8 cellular contexts compared by ENCODE assay signal in the genomic region with DNA sequence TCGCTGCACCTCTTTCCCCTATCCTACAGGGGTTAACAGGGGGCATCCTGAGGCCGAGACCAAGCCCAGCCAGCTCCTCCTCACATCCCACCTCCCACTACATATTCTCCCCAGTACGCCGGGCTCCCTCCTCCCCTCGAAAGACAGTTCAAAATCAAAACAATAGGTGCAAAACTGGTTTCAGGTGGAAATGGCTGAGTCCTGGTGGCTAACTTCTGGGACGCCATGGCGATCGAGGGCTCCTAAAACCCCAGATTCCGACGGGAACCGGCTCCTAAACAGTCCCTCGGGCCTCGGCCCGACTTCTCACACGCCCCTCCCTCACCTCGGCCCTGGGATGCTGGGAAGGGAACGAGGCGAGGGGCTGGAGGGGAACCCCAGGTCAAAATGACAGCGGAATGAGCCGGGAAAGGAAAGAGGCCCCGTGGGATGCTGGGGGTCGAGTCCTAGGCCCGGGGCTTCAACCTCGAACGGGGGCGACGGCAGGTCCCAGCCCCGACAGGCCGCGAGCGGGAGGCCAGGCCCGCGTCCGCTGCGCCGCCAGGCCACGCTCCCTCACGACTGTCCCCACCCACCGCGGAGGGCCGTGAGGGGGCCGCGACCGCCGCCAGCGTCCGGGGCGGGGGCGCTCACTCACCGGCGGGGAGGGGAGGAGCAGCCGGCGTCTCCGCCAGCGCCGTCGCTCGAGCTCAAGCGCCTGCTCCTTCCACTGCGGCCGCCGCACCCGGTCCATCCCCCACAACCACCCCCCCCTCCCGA. TPM values are rescaled to one million over a fixed set of nuclear protein-coding genes. Genes with fewer than 3 reads are reported as not detected.
DNase-seq lines count a peak whose midpoint lies in the region; ATAC-seq, FAIRE-seq and TF ChIP-seq lines count a peak whose summit lies in the region.

No MANE protein-coding gene starts in this region.

- H3K9me3 ChIP-seq in iPS-18a (ENCODE audit: control insufficient read depth, low read depth, low read length) (no peaks in the 10 kb centered on the region), small intestine (ENCODE audit: control insufficient read depth, low read depth) (no peaks in the 10 kb centered on the region)

- peaks cover 4% of the 10 kb centered on the region for H3K36me3 ChIP-seq in iPS-18a (ENCODE audit: control insufficient read depth, low read depth, low read length)
- peaks cover 0 to 4% of the 10 kb centered on the region in 2 donors for H3K36me3 ChIP-seq in small intestine (ENCODE audit: control insufficient read depth in 2 of 2, insufficient read depth in 2 of 2, low read length in 2 of 2)

- peaks cover 20% of the 10 kb centered on the region for H3K4me1 ChIP-seq in iPS-18a (ENCODE audit: control insufficient read depth, low read depth, low read length)
- H3K4me1 ChIP-seq in small intestine (ENCODE audit: control insufficient read depth in 2 of 2, insufficient read depth in 1 of 2, low read depth in 1 of 2, low read length in 1 of 2), result peaks cover 2 to 9% of the 10 kb centered on the region in 2 donors

- H3K4me3 ChIP-seq in astrocyte of the cerebellum (ENCODE audit: low read depth, low read length), result peak overlapping the region; percentile 88
- peak overlapping the region; percentile 78 for H3K4me3 ChIP-seq in iPS-18a (ENCODE audit: low read length)
- peak overlapping the region; percentile 63 to 83 for H3K4me3 ChIP-seq in small intestine (ENCODE audit: low read depth in 1 of 2, low read length in 2 of 2)

- H3K27ac ChIP-seq in iPS-18a (ENCODE audit: low read length) (peak overlapping the region; percentile 54), small intestine (ENCODE audit: low read depth in 1 of 2, low read length in 1 of 2) (peak overlapping the region; percentile 61 to 90)

- DNase-seq in ELR (ENCODE audit: low read depth) (peak; percentile 62), HK-2 (ENCODE audit: unreplicated experiment) (peak; percentile 74), T follicular helper cell (ENCODE audit: low read depth) (peak; percentile 6), astrocyte of the cerebellum (ENCODE audit: low read depth) (no peak), small intestine (peak; percentile 31)

- in situ Hi-C loops in astrocyte of the cerebellum (cut with HindIII; ENCODE audit: low sequenced_read_pairs), result no loop called here

- WGBS in small intestine, 3 donors, result 0 to 1% (median 1%) methylated on average over 27 to 64 of the region's 64 CpGs

- H3K9ac ChIP-seq in iPS-18a (ENCODE audit: low read length), result peak overlapping the region; percentile 79

- TF ChIP-seq CTCF in astrocyte of the cerebellum (IDR thresholded peaks at IDR 0.05; ENCODE audit: low read depth, low read length, missing control alignments), result no peak

- no peak for FAIRE-seq in small intestine (lab: Jason Lieb, UNC)

- ATAC-seq in GM19467 (IDR thresholded peaks at IDR 0.05; ENCODE audit: unreplicated experiment), result peak; percentile 57
- no peak for ATAC-seq in GM18520 (IDR thresholded peaks at IDR 0.05; ENCODE audit: unreplicated experiment)

- no peaks in the 10 kb centered on the region for H3K27me3 ChIP-seq in iPS-18a (ENCODE audit: control insufficient read depth, insufficient read depth, low read length)
- no peaks in the 10 kb centered on the region for H3K27me3 ChIP-seq in small intestine (ENCODE audit: control insufficient read depth in 2 of 2, insufficient read depth in 2 of 2, low read length in 2 of 2)

RNA-seq across cellular contexts. Expression of a gene that starts 0.5 kb away (rescaled TPM):
- polyA plus RNA-seq in small intestine, result 1 to 10 TPM; 5.4 to 9.0 (median 6.3) TPM
